In the genomic region with DNA sequence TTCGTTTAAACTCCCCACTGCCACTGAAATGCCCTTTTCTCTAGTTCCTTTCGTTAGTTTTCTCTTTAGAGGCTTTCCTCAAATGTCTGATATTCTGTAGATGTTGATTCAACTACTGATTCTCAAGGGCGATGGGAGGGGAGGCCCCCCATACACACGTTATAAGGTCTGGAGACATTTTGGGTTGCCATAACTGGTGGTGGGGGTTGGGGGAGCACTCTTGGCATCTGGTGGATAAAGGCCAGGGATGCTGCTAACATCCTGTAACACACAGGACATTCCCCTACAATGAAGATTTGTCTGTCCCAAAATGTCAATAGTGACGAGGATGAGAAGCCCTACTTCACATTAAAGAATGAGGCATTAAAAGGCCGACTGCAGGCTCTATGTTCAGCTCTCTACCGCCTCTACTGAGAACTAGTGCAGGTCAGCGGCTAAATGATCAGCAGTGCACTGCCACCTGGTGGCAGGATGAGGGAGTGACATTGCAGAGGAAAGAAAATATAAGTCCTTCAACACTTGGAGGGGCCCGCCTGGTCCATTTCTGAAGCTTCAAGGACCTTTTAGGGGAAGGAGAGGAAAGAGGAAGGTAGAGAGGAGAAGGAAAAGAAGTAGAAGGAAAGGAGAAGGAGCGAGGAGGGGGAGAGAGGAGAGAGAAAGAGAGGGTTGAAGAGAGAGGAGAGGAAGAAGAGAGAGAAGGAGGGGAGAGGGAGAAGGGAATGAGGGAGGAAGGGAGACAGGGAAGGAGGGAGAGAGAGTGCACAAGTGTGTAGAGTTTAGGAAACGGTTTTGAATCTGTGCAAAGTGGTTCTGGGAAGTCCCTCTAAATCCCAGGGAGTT, we compare ENCODE assay signal across 8 cellular contexts.
DNase-seq lines count a peak whose midpoint lies in the region; ATAC-seq lines count a peak whose summit lies in the region.

No MANE protein-coding gene starts in this region.

- ATAC-seq in GM19035 (IDR thresholded peaks at IDR 0.05; ENCODE audit: unreplicated experiment) (peak; percentile 95), HG03280 (IDR thresholded peaks at IDR 0.05; ENCODE audit: unreplicated experiment) (peak; percentile 96)
- peak; percentile 95 for ATAC-seq in central memory CD8-positive, alpha-beta T cell (replicated peaks; ENCODE audit: extremely low read depth, poor library complexity, severe bottlenecking)

- H3K9me3 Mint-ChIP-seq in central memory CD8-positive, alpha-beta T cell, result no peaks in the 10 kb centered on the region

- H3K27me3 Mint-ChIP-seq in central memory CD8-positive, alpha-beta T cell, result no peaks in the 10 kb centered on the region

- DNase-seq in AML-193 (lab: John Stamatoyannopoulos, UW) (peak; percentile 79 to 85), NCI-H226 (peak; percentile 42), kidney glomerular epithelial cell (lab: John Stamatoyannopoulos, UW) (peak; percentile 88)
- DNase-seq in activated CD4-positive, CD25-positive, alpha-beta regulatory T cell (lab: John Stamatoyannopoulos, UW), result peak; percentile 51 to 65 (median 58)
- DNase-seq in central memory CD8-positive, alpha-beta T cell (ENCODE audit: low spot score in 2 of 2), result peak; percentile 59 to 65
- DNase-seq in stimulated activated CD4-positive, alpha-beta T cell treated with anti-CD3 and anti-CD28 coated beads, Interleukin-1b, Interleukin-23, amount 100 ng/mL, for 4 hours (ENCODE audit: low read depth in 2 of 2), result peak; percentile 63 to 70

- no peaks in the 10 kb centered on the region for H3K36me3 Mint-ChIP-seq in central memory CD8-positive, alpha-beta T cell (ENCODE audit: insufficient read depth)

- no peak overlapping the region for H3K4me3 Mint-ChIP-seq in central memory CD8-positive, alpha-beta T cell

- H3K27ac Mint-ChIP-seq in central memory CD8-positive, alpha-beta T cell (ENCODE audit: low read depth), result no peak overlapping the region

- H3K4me1 Mint-ChIP-seq in central memory CD8-positive, alpha-beta T cell, result no peaks in the 10 kb centered on the region

Comparison
In these comparisons a context has a peak if more than half of its experiments do, and no peak if none do; other contexts are left out.
1. Peak in every context shown above with its lines: DNase-seq and ATAC-seq.